In genomic region chr15:44193651-44194396, GRCh38 we compare ENCODE assay signal across 1 cellular context.
TF ChIP-seq lines count a peak whose summit lies in the region.

No MANE protein-coding gene starts in this region.

TF ChIP-seq in GM12878, 131 proteins besides CTCF, POLR2A, EP300 and RAD21:
- TF ChIP-seq ZNF687 (IDR thresholded peaks at IDR 0.05), result no peak
- TF ChIP-seq NFIC (IDR thresholded peaks at IDR 0.05; ENCODE audit: low read depth, low read length), result no peak
- no peak for TF ChIP-seq USF1 (IDR thresholded peaks at IDR 0.05; ENCODE audit: borderline replicate concordance, extremely low read length, insufficient read depth, low read depth, low read length)
- TF ChIP-seq IRF4 (IDR thresholded peaks at IDR 0.05; ENCODE audit: low read depth, low read length), result no peak
- TF ChIP-seq ZZZ3 (IDR thresholded peaks at IDR 0.05; ENCODE audit: control insufficient read depth, insufficient read length, low read depth), result no peak
- TF ChIP-seq BCLAF1 (IDR thresholded peaks at IDR 0.05), result no peak
- no peak for TF ChIP-seq CHD4 (IDR thresholded peaks at IDR 0.05)
- TF ChIP-seq TARDBP (IDR thresholded peaks at IDR 0.05; ENCODE audit: borderline replicate concordance), result no peak
- TF ChIP-seq NR2C1 (IDR thresholded peaks at IDR 0.05), result no peak
- no peak for TF ChIP-seq YY1 (IDR thresholded peaks at IDR 0.05; ENCODE audit: low read depth, low read length)
- no peak for TF ChIP-seq ZSCAN29 (IDR thresholded peaks at IDR 0.05)
- TF ChIP-seq CUX1 (IDR thresholded peaks at IDR 0.05; ENCODE audit: insufficient replicate concordance, low read depth, low read length), result no peak
- TF ChIP-seq MTA3 (IDR thresholded peaks at IDR 0.05; ENCODE audit: borderline replicate concordance, low read length), result no peak
- TF ChIP-seq IRF3 (IDR thresholded peaks at IDR 0.05), result no peak
- no peak for TF ChIP-seq NRF1 (conservative IDR thresholded peaks at IDR 0.05; ENCODE audit: low read depth, low read length)
- TF ChIP-seq E4F1 (IDR thresholded peaks at IDR 0.05; ENCODE audit: borderline replicate concordance, partially characterized antibody), result no peak
- no peak for TF ChIP-seq TCF3 (IDR thresholded peaks at IDR 0.05; ENCODE audit: borderline replicate concordance, insufficient read depth, low read depth, low read length)
- TF ChIP-seq ZNF207 (IDR thresholded peaks at IDR 0.05; ENCODE audit: borderline replicate concordance), result no peak
